Comparison of ENCODE assay signal across 8 cellular contexts in genomic region chr10:59880976-59881510, GRCh38. TPM values are rescaled to one million over a fixed set of nuclear protein-coding genes. Genes with fewer than 3 reads are reported as not detected.
A peak's percentile ranks its signal among the peaks of the same experiment; 100 is the strongest.
DNase-seq lines count a peak whose midpoint lies in the region; ATAC-seq lines count a peak whose summit lies in the region.

No MANE protein-coding gene starts in this region.

- H3K4me3 Mint-ChIP-seq in activated naive CD8-positive, alpha-beta T cell: peak overlapping the region; percentile 64
- peak overlapping the region; percentile 65 for H3K4me3 Mint-ChIP-seq in stimulated activated naive CD8-positive, alpha-beta T cell treated with anti-CD3 and anti-CD28 coated beads, Interleukin-15, Interleukin-2, amounts not matched to agents 100 ng/mL and 50 ng/mL, for 24 hours

- H3K4me1 Mint-ChIP-seq in activated naive CD8-positive, alpha-beta T cell (ENCODE audit: low read depth): peaks cover 80% of the 10 kb centered on the region
- H3K4me1 Mint-ChIP-seq in stimulated activated naive CD8-positive, alpha-beta T cell treated with anti-CD3 and anti-CD28 coated beads, Interleukin-15, Interleukin-2, amounts not matched to agents 100 ng/mL and 50 ng/mL, for 24 hours (ENCODE audit: low read depth): peaks cover 91% of the 10 kb centered on the region

- peak; percentile 66 for ATAC-seq in HG03460 (IDR thresholded peaks at IDR 0.05; ENCODE audit: unreplicated experiment)

- intact Hi-C loops in cardiac septum (cut with DNase I): no loop called here

- peaks cover 16% of the 10 kb centered on the region for H3K36me3 Mint-ChIP-seq in activated naive CD8-positive, alpha-beta T cell
- H3K36me3 Mint-ChIP-seq in stimulated activated naive CD8-positive, alpha-beta T cell treated with anti-CD3 and anti-CD28 coated beads, Interleukin-15, Interleukin-2, amounts not matched to agents 100 ng/mL and 50 ng/mL, for 24 hours (ENCODE audit: low read depth): peaks cover 49% of the 10 kb centered on the region

- peak overlapping the region; percentile 78 for H3K27ac Mint-ChIP-seq in activated naive CD8-positive, alpha-beta T cell
- peak overlapping the region; percentile 93 for H3K27ac Mint-ChIP-seq in stimulated activated naive CD8-positive, alpha-beta T cell treated with anti-CD3 and anti-CD28 coated beads, Interleukin-15, Interleukin-2, amounts not matched to agents 100 ng/mL and 50 ng/mL, for 24 hours

- H3K9me3 Mint-ChIP-seq in activated naive CD8-positive, alpha-beta T cell (ENCODE audit: low read depth): no peaks in the 10 kb centered on the region
- no peaks in the 10 kb centered on the region for H3K9me3 Mint-ChIP-seq in stimulated activated naive CD8-positive, alpha-beta T cell treated with anti-CD3 and anti-CD28 coated beads, Interleukin-15, Interleukin-2, amounts not matched to agents 100 ng/mL and 50 ng/mL, for 24 hours

- DNase-seq in activated CD4-positive, alpha-beta T cell treated with anti-CD3 and anti-CD28 coated beads for 24 hours (ENCODE audit: low read depth in 2 of 2): peak; percentile 58 to 62
- DNase-seq in activated CD4-positive, alpha-beta T cell treated with anti-CD3 and anti-CD28 coated beads, Interleukin-2, amount 50 U/mL, for 1 hour: no peak
- DNase-seq in GM03348 (ENCODE audit: low spot score): no peak
- DNase-seq in cardiac septum (ENCODE audit: low spot score): no peak
- no peak for DNase-seq in LoVo (ENCODE audit: low spot score)

- H3K27me3 Mint-ChIP-seq in activated naive CD8-positive, alpha-beta T cell: no peaks in the 10 kb centered on the region
- H3K27me3 Mint-ChIP-seq in stimulated activated naive CD8-positive, alpha-beta T cell treated with anti-CD3 and anti-CD28 coated beads, Interleukin-15, Interleukin-2, amounts not matched to agents 100 ng/mL and 50 ng/mL, for 24 hours: no peaks in the 10 kb centered on the region

RNA-seq across cellular contexts. Expression of gene CCDC6, which starts 25.3 kb away (rescaled TPM):
- 20.0 TPM for total RNA-seq in cardiac septum

Comparison
In these comparisons a context has a peak if more than half of its experiments do, and no peak if none do; other contexts are left out.
1. DNase-seq: peak in activated CD4-positive, alpha-beta T cell treated with anti-CD3 and anti-CD28 coated beads for 24 hours (2 of 2); none in activated CD4-positive, alpha-beta T cell treated with anti-CD3 and anti-CD28 coated beads, Interleukin-2, amount 50 U/mL, for 1 hour (single experiment), GM03348 (single experiment), cardiac septum (single experiment) and LoVo (single experiment).